Comparison of ENCODE assay signal across 2 cellular contexts in the genomic region with DNA sequence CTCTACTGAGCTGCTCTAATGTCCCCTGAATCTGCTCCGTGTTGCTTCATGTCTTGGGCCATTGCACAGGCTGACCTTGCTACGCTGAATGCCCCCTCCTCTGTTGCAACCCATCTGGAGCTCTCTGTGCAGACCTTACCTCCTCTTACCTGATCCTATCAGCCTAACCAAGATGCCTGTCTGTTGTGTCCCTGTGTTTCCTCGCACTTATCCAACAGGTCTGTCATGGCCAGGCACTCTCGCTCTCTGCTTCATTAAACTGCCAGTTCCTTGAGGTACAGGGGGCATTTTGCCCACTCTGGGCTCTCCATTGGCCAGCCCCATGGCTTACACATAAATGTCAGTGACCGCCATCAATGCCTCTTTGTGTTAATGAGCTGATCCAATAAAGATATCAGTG.
TF ChIP-seq lines count a peak whose summit lies in the region.

No MANE protein-coding gene starts in this region.

TF ChIP-seq in GM23338, 12 proteins besides CTCF, POLR2A, EP300 and RAD21 (continued from another document):
- TF ChIP-seq, protein P1, sequence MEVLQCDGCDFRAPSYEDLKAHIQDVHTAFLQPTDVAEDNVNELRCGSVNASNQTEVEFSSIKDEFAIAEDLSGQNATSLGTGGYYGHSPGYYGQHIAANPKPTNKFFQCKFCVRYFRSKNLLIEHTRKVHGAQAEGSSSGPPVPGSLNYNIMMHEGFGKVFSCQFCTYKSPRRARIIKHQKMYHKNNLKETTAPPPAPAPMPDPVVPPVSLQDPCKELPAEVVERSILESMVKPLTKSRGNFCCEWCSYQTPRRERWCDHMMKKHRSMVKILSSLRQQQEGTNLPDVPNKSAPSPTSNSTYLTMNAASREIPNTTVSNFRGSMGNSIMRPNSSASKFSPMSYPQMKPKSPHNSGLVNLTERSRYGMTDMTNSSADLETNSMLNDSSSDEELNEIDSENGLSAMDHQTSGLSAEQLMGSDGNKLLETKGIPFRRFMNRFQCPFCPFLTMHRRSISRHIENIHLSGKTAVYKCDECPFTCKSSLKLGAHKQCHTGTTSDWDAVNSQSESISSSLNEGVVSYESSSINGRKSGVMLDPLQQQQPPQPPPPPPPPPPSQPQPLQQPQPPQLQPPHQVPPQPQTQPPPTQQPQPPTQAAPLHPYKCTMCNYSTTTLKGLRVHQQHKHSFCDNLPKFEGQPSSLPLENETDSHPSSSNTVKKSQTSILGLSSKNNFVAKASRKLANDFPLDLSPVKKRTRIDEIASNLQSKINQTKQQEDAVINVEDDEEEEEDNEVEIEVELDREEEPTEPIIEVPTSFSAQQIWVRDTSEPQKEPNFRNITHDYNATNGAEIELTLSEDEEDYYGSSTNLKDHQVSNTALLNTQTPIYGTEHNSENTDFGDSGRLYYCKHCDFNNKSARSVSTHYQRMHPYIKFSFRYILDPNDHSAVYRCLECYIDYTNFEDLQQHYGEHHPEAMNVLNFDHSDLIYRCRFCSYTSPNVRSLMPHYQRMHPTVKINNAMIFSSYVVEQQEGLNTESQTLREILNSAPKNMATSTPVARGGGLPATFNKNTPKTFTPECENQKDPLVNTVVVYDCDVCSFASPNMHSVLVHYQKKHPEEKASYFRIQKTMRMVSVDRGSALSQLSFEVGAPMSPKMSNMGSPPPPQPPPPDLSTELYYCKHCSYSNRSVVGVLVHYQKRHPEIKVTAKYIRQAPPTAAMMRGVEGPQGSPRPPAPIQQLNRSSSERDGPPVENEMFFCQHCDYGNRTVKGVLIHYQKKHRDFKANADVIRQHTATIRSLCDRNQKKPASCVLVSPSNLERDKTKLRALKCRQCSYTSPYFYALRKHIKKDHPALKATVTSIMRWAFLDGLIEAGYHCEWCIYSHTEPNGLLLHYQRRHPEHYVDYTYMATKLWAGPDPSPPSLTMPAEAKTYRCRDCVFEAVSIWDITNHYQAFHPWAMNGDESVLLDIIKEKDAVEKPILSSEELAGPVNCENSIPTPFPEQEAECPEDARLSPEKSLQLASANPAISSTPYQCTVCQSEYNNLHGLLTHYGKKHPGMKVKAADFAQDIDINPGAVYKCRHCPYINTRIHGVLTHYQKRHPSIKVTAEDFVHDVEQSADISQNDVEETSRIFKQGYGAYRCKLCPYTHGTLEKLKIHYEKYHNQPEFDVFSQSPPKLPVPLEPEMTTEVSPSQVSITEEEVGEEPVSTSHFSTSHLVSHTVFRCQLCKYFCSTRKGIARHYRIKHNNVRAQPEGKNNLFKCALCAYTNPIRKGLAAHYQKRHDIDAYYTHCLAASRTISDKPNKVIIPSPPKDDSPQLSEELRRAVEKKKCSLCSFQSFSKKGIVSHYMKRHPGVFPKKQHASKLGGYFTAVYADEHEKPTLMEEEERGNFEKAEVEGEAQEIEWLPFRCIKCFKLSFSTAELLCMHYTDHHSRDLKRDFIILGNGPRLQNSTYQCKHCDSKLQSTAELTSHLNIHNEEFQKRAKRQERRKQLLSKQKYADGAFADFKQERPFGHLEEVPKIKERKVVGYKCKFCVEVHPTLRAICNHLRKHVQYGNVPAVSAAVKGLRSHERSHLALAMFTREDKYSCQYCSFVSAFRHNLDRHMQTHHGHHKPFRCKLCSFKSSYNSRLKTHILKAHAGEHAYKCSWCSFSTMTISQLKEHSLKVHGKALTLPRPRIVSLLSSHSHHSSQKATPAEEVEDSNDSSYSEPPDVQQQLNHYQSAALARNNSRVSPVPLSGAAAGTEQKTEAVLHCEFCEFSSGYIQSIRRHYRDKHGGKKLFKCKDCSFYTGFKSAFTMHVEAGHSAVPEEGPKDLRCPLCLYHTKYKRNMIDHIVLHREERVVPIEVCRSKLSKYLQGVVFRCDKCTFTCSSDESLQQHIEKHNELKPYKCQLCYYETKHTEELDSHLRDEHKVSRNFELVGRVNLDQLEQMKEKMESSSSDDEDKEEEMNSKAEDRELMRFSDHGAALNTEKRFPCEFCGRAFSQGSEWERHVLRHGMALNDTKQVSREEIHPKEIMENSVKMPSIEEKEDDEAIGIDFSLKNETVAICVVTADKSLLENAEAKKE (CRISPR knock-in tag; IDR thresholded peaks at IDR 0.05), result no peak
- TF ChIP-seq ZNF331 (CRISPR knock-in tag; IDR thresholded peaks at IDR 0.05; ENCODE audit: low read depth) (no peak), EZH2phosphoT487 (IDR thresholded peaks at IDR 0.05; ENCODE audit: unreplicated experiment) (no peak), JUNB (IDR thresholded peaks at IDR 0.05; ENCODE audit: unreplicated experiment) (no peak), NANOG (IDR thresholded peaks at IDR 0.05; ENCODE audit: borderline replicate concordance) (no peak), STAT1 (IDR thresholded peaks at IDR 0.05; ENCODE audit: unreplicated experiment) (no peak)
- TF ChIP-seq, protein P2, sequence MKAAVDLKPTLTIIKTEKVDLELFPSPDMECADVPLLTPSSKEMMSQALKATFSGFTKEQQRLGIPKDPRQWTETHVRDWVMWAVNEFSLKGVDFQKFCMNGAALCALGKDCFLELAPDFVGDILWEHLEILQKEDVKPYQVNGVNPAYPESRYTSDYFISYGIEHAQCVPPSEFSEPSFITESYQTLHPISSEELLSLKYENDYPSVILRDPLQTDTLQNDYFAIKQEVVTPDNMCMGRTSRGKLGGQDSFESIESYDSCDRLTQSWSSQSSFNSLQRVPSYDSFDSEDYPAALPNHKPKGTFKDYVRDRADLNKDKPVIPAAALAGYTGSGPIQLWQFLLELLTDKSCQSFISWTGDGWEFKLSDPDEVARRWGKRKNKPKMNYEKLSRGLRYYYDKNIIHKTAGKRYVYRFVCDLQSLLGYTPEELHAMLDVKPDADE (IDR thresholded peaks at IDR 0.05), result no peak
- TF ChIP-seq, protein P3, sequence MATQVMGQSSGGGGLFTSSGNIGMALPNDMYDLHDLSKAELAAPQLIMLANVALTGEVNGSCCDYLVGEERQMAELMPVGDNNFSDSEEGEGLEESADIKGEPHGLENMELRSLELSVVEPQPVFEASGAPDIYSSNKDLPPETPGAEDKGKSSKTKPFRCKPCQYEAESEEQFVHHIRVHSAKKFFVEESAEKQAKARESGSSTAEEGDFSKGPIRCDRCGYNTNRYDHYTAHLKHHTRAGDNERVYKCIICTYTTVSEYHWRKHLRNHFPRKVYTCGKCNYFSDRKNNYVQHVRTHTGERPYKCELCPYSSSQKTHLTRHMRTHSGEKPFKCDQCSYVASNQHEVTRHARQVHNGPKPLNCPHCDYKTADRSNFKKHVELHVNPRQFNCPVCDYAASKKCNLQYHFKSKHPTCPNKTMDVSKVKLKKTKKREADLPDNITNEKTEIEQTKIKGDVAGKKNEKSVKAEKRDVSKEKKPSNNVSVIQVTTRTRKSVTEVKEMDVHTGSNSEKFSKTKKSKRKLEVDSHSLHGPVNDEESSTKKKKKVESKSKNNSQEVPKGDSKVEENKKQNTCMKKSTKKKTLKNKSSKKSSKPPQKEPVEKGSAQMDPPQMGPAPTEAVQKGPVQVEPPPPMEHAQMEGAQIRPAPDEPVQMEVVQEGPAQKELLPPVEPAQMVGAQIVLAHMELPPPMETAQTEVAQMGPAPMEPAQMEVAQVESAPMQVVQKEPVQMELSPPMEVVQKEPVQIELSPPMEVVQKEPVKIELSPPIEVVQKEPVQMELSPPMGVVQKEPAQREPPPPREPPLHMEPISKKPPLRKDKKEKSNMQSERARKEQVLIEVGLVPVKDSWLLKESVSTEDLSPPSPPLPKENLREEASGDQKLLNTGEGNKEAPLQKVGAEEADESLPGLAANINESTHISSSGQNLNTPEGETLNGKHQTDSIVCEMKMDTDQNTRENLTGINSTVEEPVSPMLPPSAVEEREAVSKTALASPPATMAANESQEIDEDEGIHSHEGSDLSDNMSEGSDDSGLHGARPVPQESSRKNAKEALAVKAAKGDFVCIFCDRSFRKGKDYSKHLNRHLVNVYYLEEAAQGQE (IDR thresholded peaks at IDR 0.05; ENCODE audit: unreplicated experiment), result no peak

TF ChIP-seq in H1, 55 proteins besides CTCF, POLR2A, EP300 and RAD21 (continued from another document):
- no peak for TF ChIP-seq BCL11A (IDR thresholded peaks at IDR 0.05; ENCODE audit: low read depth in 2 of 2, low read length in 2 of 2)
- no peak for TF ChIP-seq BRCA1 (IDR thresholded peaks at IDR 0.05; ENCODE audit: low read depth, low read length)
- no peak for TF ChIP-seq RBBP5 (IDR thresholded peaks at IDR 0.05; ENCODE audit: borderline replicate concordance, low read depth, low read length)
